ENCODE assay signal across 9 cellular contexts in the genomic region with DNA sequence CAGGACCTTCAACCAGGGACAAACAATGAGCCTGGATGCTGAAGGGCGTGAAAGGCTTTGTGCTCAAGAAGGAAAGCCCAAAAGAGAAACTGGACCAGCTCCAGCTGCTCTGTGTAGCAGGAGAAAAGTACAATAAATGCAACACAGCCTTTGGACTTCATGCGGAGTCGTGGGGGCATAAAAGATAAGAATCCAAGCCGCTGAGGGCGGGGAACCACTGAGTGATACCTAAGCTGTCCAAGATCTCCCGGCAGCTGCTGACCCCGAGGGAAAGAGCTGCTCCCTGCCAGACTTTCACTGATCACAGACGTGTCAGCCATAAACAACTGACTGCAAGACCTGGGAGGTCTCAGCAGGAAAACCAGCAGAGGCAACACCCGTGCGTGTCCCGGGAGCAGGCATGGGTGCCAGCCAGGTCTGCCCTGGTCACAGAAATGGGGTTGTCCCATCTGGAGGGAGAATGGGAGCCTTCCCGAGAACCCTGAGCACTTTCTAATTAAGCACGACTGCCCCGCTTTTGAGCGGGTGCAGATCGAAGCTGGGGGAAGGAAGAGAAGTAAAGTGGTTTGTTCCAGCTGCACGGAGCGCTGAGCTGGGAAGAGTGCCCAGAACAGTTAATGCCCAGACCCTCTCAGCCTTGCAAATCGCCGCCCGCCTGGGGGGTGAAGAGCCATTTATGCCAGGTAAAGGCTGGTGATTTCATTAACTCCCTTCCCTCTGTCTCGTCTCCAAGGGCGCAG.
DNase-seq lines count a peak whose midpoint lies in the region; ATAC-seq, FAIRE-seq and TF ChIP-seq lines count a peak whose summit lies in the region.
"Had no signal": no experiment of that assay in that cellular context is flagged by ENCODE, and none has a peak within 500 bp of the region (broad histone marks: within the 10 kb centered on the region; RNA-seq: fewer than 3 reads in every experiment).

No MANE protein-coding gene starts in this region.

- FAIRE-seq in GM12878 (lab: Jason Lieb, UNC), result no peak

- POLR2A ChIA-PET in GM12878 (lab: Charles Lee), result no interaction called here

- no peak for TF ChIP-seq RAD21 in GM12878 (IDR thresholded peaks at IDR 0.05; ENCODE audit: insufficient read depth, low read depth, low read length)

- H3K4me3 Mint-ChIP-seq in effector memory CD8-positive, alpha-beta T cell, result peak overlapping the region in 1 of 2 donors; percentile 67

- intact Hi-C loops in GM12878 (cut with micrococcal nuclease; ENCODE audit: unreplicated experiment), result loop anchor here (5.0 kb wide), 1 partner anchor 252 kb away; no protein-coding TSS in a partner anchor
- intact Hi-C loops in mucosa of descending colon (cut with DNase I, micrococcal nuclease), result no loop called here

- SMC1A ChIA-PET in GM12878 (lab: Charles Lee; ENCODE audit: uncharacterized antibody, unreplicated experiment), result interaction anchor here (0.7 kb wide), 1 partner anchor 19 kb away, joined by 3 read pairs; no protein-coding TSS in a partner anchor

- H3K36me3 ChIP-seq in GM12878 (ENCODE audit: control insufficient read depth in 2 of 2, insufficient read depth in 2 of 2, low read length in 1 of 2), result no peaks in the 10 kb centered on the region
- H3K36me3 ChIP-seq in mucosa of descending colon (ENCODE audit: low read depth), result no peaks in the 10 kb centered on the region

- TF ChIP-seq CTCF in AG09309 (IDR thresholded peaks at IDR 0.05; ENCODE audit: control insufficient read depth, insufficient read depth, low read depth, low read length, missing control alignments) (no peak), GM12878 (IDR thresholded peaks at IDR 0.05 in 2 of 3, conservative IDR thresholded peaks at IDR 0.05 in 1 of 3; ENCODE audit: control insufficient read depth in 2 of 3, extremely low read depth in 1 of 3, insufficient read depth in 1 of 3, low read depth in 3 of 3, low read length in 3 of 3) (no peak), mucosa of descending colon (IDR thresholded peaks at IDR 0.05) (no peak)

- H3K4me1 Mint-ChIP-seq in effector memory CD8-positive, alpha-beta T cell (ENCODE audit: low read depth in 2 of 2), result peaks cover 23 to 25% of the 10 kb centered on the region in 2 donors

- 9% methylated on average over 23 of the region's 23 CpGs for WGBS in GM12878 (ENCODE audit: insufficient coverage, insufficient replicate concordance, low lambda C conversion rate, missing lambda C conversion rate)

- CTCF ChIA-PET in GM12878 (lab: Yijun Ruan, JAX), result interaction anchor here (0.6 to 0.9 kb wide), 4 partner anchors 18 to 449 kb away, joined by 3 to 4 read pairs (median 4); no protein-coding TSS in a partner anchor

- TF ChIP-seq POLR2A in GM12878 (IDR thresholded peaks at IDR 0.05; ENCODE audit: low read depth, low read length), result no peak

- no peak for ATAC-seq in GM12878
- ATAC-seq in mucosa of descending colon, result peak; percentile 76
- no peak for ATAC-seq in HG03196 (IDR thresholded peaks at IDR 0.05; ENCODE audit: unreplicated experiment)
- ATAC-seq in effector memory CD8-positive, alpha-beta T cell (replicated peaks), result no peak
- no peak for ATAC-seq in GM18502 (IDR thresholded peaks at IDR 0.05; ENCODE audit: poor library complexity, unreplicated experiment)

- H3K4me3 ChIP-seq in AG09309 (ENCODE audit: control insufficient read depth, low read depth, low read length), result peak overlapping the region; percentile 29
- no peak overlapping the region for H3K4me3 ChIP-seq in GM12878
- H3K4me3 ChIP-seq in mucosa of descending colon, result no peak overlapping the region

- H3K9me3 ChIP-seq in GM12878 (replicated peaks; ENCODE audit: control insufficient read depth, insufficient read depth, low read length) (no peaks in the 10 kb centered on the region), mucosa of descending colon (no peaks in the 10 kb centered on the region)

- no peak overlapping the region for H3K9ac ChIP-seq in GM12878 (ENCODE audit: control insufficient read depth, insufficient read depth, low read length)

- TF ChIP-seq EP300 in GM12878 (IDR thresholded peaks at IDR 0.05; ENCODE audit: borderline replicate concordance in 1 of 2, control insufficient read depth in 1 of 2, low read depth in 2 of 2, low read length in 2 of 2), result no peak

- no peaks in the 10 kb centered on the region for H3K79me2 ChIP-seq in GM12878 (ENCODE audit: control insufficient read depth, insufficient read depth, low read length)

- RAD21 ChIA-PET in GM12878 (lab: Charles Lee; ENCODE audit: unreplicated experiment), result no interaction called here

- peak overlapping the region; percentile 8; the same call in 1 of the 2 replicates for H3K4me2 ChIP-seq in GM12878 (ENCODE audit: control insufficient read depth, insufficient read depth)

- in situ Hi-C loops in GM12878 (cut with MboI), result loop anchor here (5.0 kb wide), 1 partner anchor 437 kb away; no protein-coding TSS in a partner anchor

- H3K27ac ChIP-seq in GM12878 (ENCODE audit: control insufficient read depth, insufficient read depth), result no peak overlapping the region

- H3K27me3 Mint-ChIP-seq in effector memory CD8-positive, alpha-beta T cell, result peaks cover 25 to 53% of the 10 kb centered on the region in 2 donors

- peaks cover 0 to 3% of the 10 kb centered on the region in 2 experiments; a peak in 3 of 4 replicates for H3K27me3 ChIP-seq in GM12878 (replicated peaks in 1 of 2; ENCODE audit: control insufficient read depth in 2 of 2, insufficient read depth in 2 of 2, low read length in 1 of 2)

- H3K27ac Mint-ChIP-seq in effector memory CD8-positive, alpha-beta T cell, result no peak overlapping the region

- H3K36me3 Mint-ChIP-seq in effector memory CD8-positive, alpha-beta T cell (ENCODE audit: insufficient read depth), result peaks cover 8% of the 10 kb centered on the region

- no peaks in the 10 kb centered on the region for H3K9me3 Mint-ChIP-seq in effector memory CD8-positive, alpha-beta T cell
- H3K9me3 Mint-ChIP-seq: naive B cell had no signal

- DNase-seq in AG09309 (ENCODE audit: low read depth), result no peak
- peak; percentile 64 to 79 for DNase-seq in NCI-H187 (lab: John Stamatoyannopoulos, UW)
- no peak for DNase-seq in GM12878 (ENCODE audit: low read depth, low spot score)
- DNase-seq in mucosa of descending colon, result peak; percentile 63 to 86 (median 66)
- no peak for DNase-seq in HT-29 (ENCODE audit: low spot score)
- no peak for DNase-seq in effector memory CD8-positive, alpha-beta T cell
- DNase-seq: naive B cell had no signal

- H3K4me1 ChIP-seq in GM12878 (ENCODE audit: control insufficient read depth, insufficient read depth, low read length) (peaks cover 21% of the 10 kb centered on the region), mucosa of descending colon (ENCODE audit: low read depth) (peaks cover 29% of the 10 kb centered on the region)

- H2AFZ ChIP-seq in GM12878 (ENCODE audit: control insufficient read depth, low read depth, low read length), result no peak overlapping the region

- BruUV-seq in GM12878 (replicated peaks; lab: Mats Ljungman, UMichigan), result no TSS peak

- H4K20me1 ChIP-seq in GM12878 (ENCODE audit: control insufficient read depth, insufficient read depth), result no peaks in the 10 kb centered on the region; the same call in 1 of the 2 replicates

TF ChIP-seq in GM12878, 131 proteins besides CTCF, POLR2A, EP300 and RAD21:
- TF ChIP-seq, protein P1, sequence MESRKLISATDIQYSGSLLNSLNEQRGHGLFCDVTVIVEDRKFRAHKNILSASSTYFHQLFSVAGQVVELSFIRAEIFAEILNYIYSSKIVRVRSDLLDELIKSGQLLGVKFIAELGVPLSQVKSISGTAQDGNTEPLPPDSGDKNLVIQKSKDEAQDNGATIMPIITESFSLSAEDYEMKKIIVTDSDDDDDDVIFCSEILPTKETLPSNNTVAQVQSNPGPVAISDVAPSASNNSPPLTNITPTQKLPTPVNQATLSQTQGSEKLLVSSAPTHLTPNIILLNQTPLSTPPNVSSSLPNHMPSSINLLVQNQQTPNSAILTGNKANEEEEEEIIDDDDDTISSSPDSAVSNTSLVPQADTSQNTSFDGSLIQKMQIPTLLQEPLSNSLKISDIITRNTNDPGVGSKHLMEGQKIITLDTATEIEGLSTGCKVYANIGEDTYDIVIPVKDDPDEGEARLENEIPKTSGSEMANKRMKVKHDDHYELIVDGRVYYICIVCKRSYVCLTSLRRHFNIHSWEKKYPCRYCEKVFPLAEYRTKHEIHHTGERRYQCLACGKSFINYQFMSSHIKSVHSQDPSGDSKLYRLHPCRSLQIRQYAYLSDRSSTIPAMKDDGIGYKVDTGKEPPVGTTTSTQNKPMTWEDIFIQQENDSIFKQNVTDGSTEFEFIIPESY (IDR thresholded peaks at IDR 0.05), result no peak
- no peak for TF ChIP-seq PML (IDR thresholded peaks at IDR 0.05; ENCODE audit: low read length)
- TF ChIP-seq CREM (IDR thresholded peaks at IDR 0.05; ENCODE audit: low read depth), result no peak
- TF ChIP-seq BHLHE40 (IDR thresholded peaks at IDR 0.05; ENCODE audit: borderline replicate concordance in 1 of 2, low read depth in 2 of 2, low read length in 1 of 2), result no peak
- no peak for TF ChIP-seq NFYA (IDR thresholded peaks at IDR 0.05; ENCODE audit: borderline replicate concordance, low read depth, low read length)
- TF ChIP-seq, protein P2, sequence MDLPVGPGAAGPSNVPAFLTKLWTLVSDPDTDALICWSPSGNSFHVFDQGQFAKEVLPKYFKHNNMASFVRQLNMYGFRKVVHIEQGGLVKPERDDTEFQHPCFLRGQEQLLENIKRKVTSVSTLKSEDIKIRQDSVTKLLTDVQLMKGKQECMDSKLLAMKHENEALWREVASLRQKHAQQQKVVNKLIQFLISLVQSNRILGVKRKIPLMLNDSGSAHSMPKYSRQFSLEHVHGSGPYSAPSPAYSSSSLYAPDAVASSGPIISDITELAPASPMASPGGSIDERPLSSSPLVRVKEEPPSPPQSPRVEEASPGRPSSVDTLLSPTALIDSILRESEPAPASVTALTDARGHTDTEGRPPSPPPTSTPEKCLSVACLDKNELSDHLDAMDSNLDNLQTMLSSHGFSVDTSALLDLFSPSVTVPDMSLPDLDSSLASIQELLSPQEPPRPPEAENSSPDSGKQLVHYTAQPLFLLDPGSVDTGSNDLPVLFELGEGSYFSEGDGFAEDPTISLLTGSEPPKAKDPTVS (IDR thresholded peaks at IDR 0.05; ENCODE audit: low read depth, low read length), result no peak
- no peak for TF ChIP-seq MYC (IDR thresholded peaks at IDR 0.05; ENCODE audit: insufficient read depth, insufficient read length, insufficient replicate concordance, low read length, severe bottlenecking)
- TF ChIP-seq, protein P3, sequence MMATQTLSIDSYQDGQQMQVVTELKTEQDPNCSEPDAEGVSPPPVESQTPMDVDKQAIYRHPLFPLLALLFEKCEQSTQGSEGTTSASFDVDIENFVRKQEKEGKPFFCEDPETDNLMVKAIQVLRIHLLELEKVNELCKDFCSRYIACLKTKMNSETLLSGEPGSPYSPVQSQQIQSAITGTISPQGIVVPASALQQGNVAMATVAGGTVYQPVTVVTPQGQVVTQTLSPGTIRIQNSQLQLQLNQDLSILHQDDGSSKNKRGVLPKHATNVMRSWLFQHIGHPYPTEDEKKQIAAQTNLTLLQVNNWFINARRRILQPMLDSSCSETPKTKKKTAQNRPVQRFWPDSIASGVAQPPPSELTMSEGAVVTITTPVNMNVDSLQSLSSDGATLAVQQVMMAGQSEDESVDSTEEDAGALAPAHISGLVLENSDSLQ (IDR thresholded peaks at IDR 0.05), result no peak
TF ChIP-seq in GM12878: peak in this region for 0.

Comparison
In these comparisons a context has a peak if more than half of its experiments do, and no peak if none do; other contexts are left out.
1. DNase-seq: peak in NCI-H187 (2 of 2) and mucosa of descending colon (3 of 3); none in AG09309 (single experiment), GM12878 (single experiment), HT-29 (single experiment) and effector memory CD8-positive, alpha-beta T cell (0 of 3).